Comparison of ENCODE assay signal across 30 cellular contexts in the genomic region with DNA sequence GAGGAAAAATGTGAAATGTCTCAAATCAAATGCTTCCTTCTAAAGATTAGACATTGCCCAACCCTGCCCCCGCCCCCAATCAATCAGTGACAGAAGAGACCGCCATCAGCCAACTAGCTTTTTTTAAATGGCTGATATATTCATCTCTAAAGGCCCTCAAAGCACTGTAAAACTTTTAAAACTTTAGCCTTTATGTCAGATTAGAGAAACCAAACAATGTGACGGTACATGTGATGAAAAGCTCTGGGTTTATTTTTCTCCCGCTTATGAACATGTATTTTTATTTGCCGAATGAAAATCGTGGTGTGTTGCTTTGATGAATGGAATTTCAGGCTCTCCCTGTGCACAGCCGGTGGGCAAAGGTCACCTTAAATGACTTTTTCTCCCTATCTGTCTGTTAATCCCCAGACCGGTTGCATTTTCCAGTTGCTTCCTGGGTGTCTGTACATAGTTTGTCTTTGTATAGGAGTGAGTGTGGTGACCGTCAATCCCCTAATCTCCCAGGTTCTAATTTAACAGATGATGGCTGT. TPM values are rescaled to one million over a fixed set of nuclear protein-coding genes. Genes with fewer than 3 reads are reported as not detected.
A peak's percentile ranks its signal among the peaks of the same experiment; 100 is the strongest.
DNase-seq lines count a peak whose midpoint lies in the region; ATAC-seq, FAIRE-seq and TF ChIP-seq lines count a peak whose summit lies in the region.
"Had no signal": no experiment of that assay in that cellular context is flagged by ENCODE, and none has a peak within 500 bp of the region (broad histone marks: within the 10 kb centered on the region; RNA-seq: fewer than 3 reads in every experiment).

No MANE protein-coding gene starts in this region.

- H3K9ac ChIP-seq in GM12878 (ENCODE audit: control insufficient read depth, insufficient read depth, low read length), result no peak overlapping the region

- H3K36me3 ChIP-seq in GM12878 (ENCODE audit: control insufficient read depth in 2 of 2, insufficient read depth in 2 of 2, low read length in 1 of 2) (peaks cover 29 to 46% of the 10 kb centered on the region in 2 experiments), pancreas (peaks cover 0 to 11% (median 0%) of the 10 kb centered on the region in 3 donors)
- H3K36me3 ChIP-seq: SJCRH30 had no signal

- WGBS in GM12878 (ENCODE audit: insufficient coverage, insufficient replicate concordance, low lambda C conversion rate, missing lambda C conversion rate), result 91% methylated on average over 9 of the region's 9 CpGs
- WGBS in pancreas, 2 donors, result 56 to 57% methylated on average over 9 of the region's 9 CpGs

- in situ Hi-C loops in GM12878 (cut with MboI), result no loop called here

- TF ChIP-seq CTCF in Calu3 (IDR thresholded peaks at IDR 0.05; ENCODE audit: unreplicated experiment) (no peak), GM12878 (IDR thresholded peaks at IDR 0.05 in 2 of 3, conservative IDR thresholded peaks at IDR 0.05 in 1 of 3; ENCODE audit: control insufficient read depth in 2 of 3, extremely low read depth in 1 of 3, insufficient read depth in 1 of 3, low read depth in 3 of 3, low read length in 3 of 3) (no peak), pancreas (IDR thresholded peaks at IDR 0.05) (no peak)

- POLR2A ChIA-PET in GM12878 (lab: Charles Lee), result interaction anchor here (0.6 to 1.2 kb wide), 4 partner anchors 12 to 155 kb away, joined by 3 to 7 read pairs (median 4); no protein-coding TSS in a partner anchor
- POLR2A ChIA-PET in activated CD8-positive, alpha-beta T cell treated with anti-CD3 and anti-CD28 coated beads, Interleukin-2, amount 10 ng/mL, durations not matched to agents 7 days and 5 days (lab: Charles Lee), result no interaction called here

- no peak for ATAC-seq in GM12878
- ATAC-seq in left lobe of liver, result peak; percentile 86
- ATAC-seq in pancreas, result peak in 3 of 4 donors; percentile 44 to 55 (median 50)
- no peak for ATAC-seq in activated CD8-positive, alpha-beta T cell treated with anti-CD3 and anti-CD28 coated beads, Interleukin-2, amount 10 ng/mL, durations not matched to agents 7 days and 5 days
- no peak for ATAC-seq in GM19463 (IDR thresholded peaks at IDR 0.05; ENCODE audit: unreplicated experiment)
- ATAC-seq: A549 had no signal

- RAD21 ChIA-PET in GM12878 (lab: Charles Lee; ENCODE audit: unreplicated experiment), result interaction anchor here (0.6 kb wide), 2 partner anchors 33 to 478 kb away, joined by 3 read pairs; no protein-coding TSS in a partner anchor

- peaks cover 14% of the 10 kb centered on the region; the same call in 2 of the 3 replicates for H3K9me3 ChIP-seq in GM12878 (replicated peaks; ENCODE audit: control insufficient read depth, insufficient read depth, low read length)
- H3K9me3 ChIP-seq in pancreas, result no peaks in the 10 kb centered on the region
- H3K9me3 ChIP-seq: A549, SJCRH30 had no signal

- no TSS peak for BruUV-seq in Calu3 (replicated peaks; lab: Mats Ljungman, UMichigan)
- BruUV-seq in GM12878 (replicated peaks; lab: Mats Ljungman, UMichigan), result no TSS peak

- no peak for TF ChIP-seq RAD21 in GM12878 (IDR thresholded peaks at IDR 0.05; ENCODE audit: insufficient read depth, low read depth, low read length)

- SMC1A ChIA-PET in GM12878 (lab: Charles Lee; ENCODE audit: uncharacterized antibody, unreplicated experiment), result interaction anchor here (0.6 to 1.3 kb wide), 6 partner anchors 11 to 168 kb away, joined by 3 read pairs; no protein-coding TSS in a partner anchor

- DNase-seq in Calu3, result peak; percentile 26
- DNase-seq in GM12878 (ENCODE audit: low read depth, low spot score), result no peak
- DNase-seq in left lobe of liver (ENCODE audit: low spot score), result peak; percentile 58
- DNase-seq in pancreas, result peak in 2 of 6 donors; percentile 24 to 25
- no peak for DNase-seq in activated CD8-positive, alpha-beta T cell treated with anti-CD3 and anti-CD28 coated beads, Interleukin-2, amount 10 ng/mL, durations not matched to agents 7 days and 5 days
- no peak for DNase-seq in activated CD4-positive, alpha-beta T cell treated with anti-CD3 and anti-CD28 coated beads for 4 hours
- no peak for DNase-seq in cerebellar nuclear complex (lab: John Stamatoyannopoulos, UW)
- DNase-seq: activated CD4-positive, alpha-beta T cell treated with anti-CD3 and anti-CD28 coated beads, Interleukin-2, amount 10 ng/mL, durations not matched to agents 24 days and 14 days; activated naive CD4-positive, alpha-beta T cell treated with anti-CD3 and anti-CD28 coated beads, Interleukin-2, amount 50 U/mL, for 16 hours; anterior cingulate cortex; central memory CD4-positive, alpha-beta T cell; COR-L47; DND-41; foreskin fibroblast; H7; immature natural killer cell; Kasumi-1; MV-4-11; NCI-H2171; NCI-H510A treated with DMSO at 0.1 percent for 48 hours; NK-92 treated with Interleukin-12 subunit alpha and Interleukin-12 subunit beta, amount 100 ng/mL, for 24 hours; SJCRH30; stimulated activated CD4-positive, alpha-beta T cell treated with anti-CD3 and anti-CD28 coated beads, Interleukin-1b, Interleukin-23, amount 100 ng/mL, for 48 hours had no signal

- peaks cover 20% of the 10 kb centered on the region for H3K4me1 ChIP-seq in GM12878 (ENCODE audit: control insufficient read depth, insufficient read depth, low read length)
- no peaks in the 10 kb centered on the region for H3K4me1 ChIP-seq in pancreas
- H3K4me1 ChIP-seq: A549, SJCRH30, vagina had no signal

- no peak for TF ChIP-seq POLR2A in GM12878 (IDR thresholded peaks at IDR 0.05; ENCODE audit: low read depth, low read length)

- no peaks in the 10 kb centered on the region; the same call in 1 of the 2 replicates for H4K20me1 ChIP-seq in GM12878 (ENCODE audit: control insufficient read depth, insufficient read depth)

- CTCF ChIA-PET in Calu3 (lab: Charles Lee) (interaction anchor here (0.6 to 1.0 kb wide), 4 partner anchors 95 to 358 kb away, joined by 3 to 4 read pairs (median 4); no protein-coding TSS in a partner anchor), GM12878 (lab: Yijun Ruan, JAX) (interaction anchor here (0.6 to 1.1 kb wide), 4 partner anchors 12 to 53 kb away, joined by 3 read pairs; no protein-coding TSS in a partner anchor)
- CTCF ChIA-PET in activated CD8-positive, alpha-beta T cell treated with anti-CD3 and anti-CD28 coated beads, Interleukin-2, amount 10 ng/mL, durations not matched to agents 7 days and 5 days (lab: Charles Lee), result no interaction called here

- H2AFZ ChIP-seq in GM12878 (ENCODE audit: control insufficient read depth, low read depth, low read length), result no peak overlapping the region

- no peaks in the 10 kb centered on the region for H3K27me3 Mint-ChIP-seq in Calu3 (ENCODE audit: unreplicated experiment)
- H3K27me3 Mint-ChIP-seq in activated CD8-positive, alpha-beta T cell treated with anti-CD3 and anti-CD28 coated beads, Interleukin-2, amount 10 ng/mL, durations not matched to agents 7 days and 5 days (ENCODE audit: low read depth), result no peaks in the 10 kb centered on the region
- H3K27me3 Mint-ChIP-seq: activated CD4-positive, alpha-beta T cell treated with anti-CD3 and anti-CD28 coated beads, Interleukin-2, amount 10 ng/mL, durations not matched to agents 24 days and 14 days had no signal

- H3K79me2 ChIP-seq in GM12878 (ENCODE audit: control insufficient read depth, insufficient read depth, low read length), result no peaks in the 10 kb centered on the region

- no peaks in the 10 kb centered on the region for H3K4me1 Mint-ChIP-seq in Calu3 (ENCODE audit: low read depth, unreplicated experiment)
- no peaks in the 10 kb centered on the region for H3K4me1 Mint-ChIP-seq in activated CD8-positive, alpha-beta T cell treated with anti-CD3 and anti-CD28 coated beads, Interleukin-2, amount 10 ng/mL, durations not matched to agents 7 days and 5 days (ENCODE audit: low read depth)
- H3K4me1 Mint-ChIP-seq: activated CD4-positive, alpha-beta T cell treated with anti-CD3 and anti-CD28 coated beads, Interleukin-2, amount 10 ng/mL, durations not matched to agents 24 days and 14 days; immature natural killer cell had no signal

- peaks cover 10% of the 10 kb centered on the region for H3K36me3 Mint-ChIP-seq in Calu3 (ENCODE audit: insufficient read depth, unreplicated experiment)
- H3K36me3 Mint-ChIP-seq in activated CD8-positive, alpha-beta T cell treated with anti-CD3 and anti-CD28 coated beads, Interleukin-2, amount 10 ng/mL, durations not matched to agents 7 days and 5 days (ENCODE audit: low read depth), result peaks cover 65% of the 10 kb centered on the region

- H3K4me2 ChIP-seq in GM12878 (ENCODE audit: control insufficient read depth, insufficient read depth), result no peak overlapping the region
- H3K4me2 ChIP-seq: A549 had no signal

- no peak overlapping the region for H3K27ac Mint-ChIP-seq in Calu3 (ENCODE audit: unreplicated experiment)
- no peak overlapping the region for H3K27ac Mint-ChIP-seq in activated CD8-positive, alpha-beta T cell treated with anti-CD3 and anti-CD28 coated beads, Interleukin-2, amount 10 ng/mL, durations not matched to agents 7 days and 5 days
- H3K27ac Mint-ChIP-seq: activated CD4-positive, alpha-beta T cell treated with anti-CD3 and anti-CD28 coated beads, Interleukin-2, amount 10 ng/mL, durations not matched to agents 24 days and 14 days; activated T-helper 1 cell treated with anti-CD3 and anti-CD28 coated beads, Interleukin-12 subunit alpha, Interleukin-12 subunit beta, Interleukin-2, Interleukin-4 antibody, amounts not matched to agents 30 ng/mL and 10 ng/mL and 1 ng/mL, durations not matched to agents 14 hours and 24 hours and 36 hours; immature natural killer cell had no signal

- H3K27me3 ChIP-seq in GM12878 (replicated peaks in 1 of 2; ENCODE audit: control insufficient read depth in 2 of 2, insufficient read depth in 2 of 2, low read length in 1 of 2) (no peaks in the 10 kb centered on the region), pancreas (no peaks in the 10 kb centered on the region)
- H3K27me3 ChIP-seq: Peyer's patch, SJCRH30, vagina had no signal

- H3K4me3 ChIP-seq in GM12878, result no peak overlapping the region
- H3K4me3 ChIP-seq in pancreas, result no peak overlapping the region
- H3K4me3 ChIP-seq: A549, Peyer's patch, SJCRH30, skin epidermis, vagina had no signal

- H3K27ac ChIP-seq in GM12878 (ENCODE audit: control insufficient read depth, insufficient read depth), result no peak overlapping the region
- H3K27ac ChIP-seq in pancreas, result peak overlapping the region in 1 of 4 donors; percentile 17
- H3K27ac ChIP-seq: A549, epithelial cell of prostate, SJCRH30, vagina had no signal

- TF ChIP-seq EP300 in GM12878 (IDR thresholded peaks at IDR 0.05; ENCODE audit: borderline replicate concordance in 1 of 2, control insufficient read depth in 1 of 2, low read depth in 2 of 2, low read length in 2 of 2), result no peak

- intact Hi-C loops in Calu3 (cut with micrococcal nuclease; ENCODE audit: unreplicated experiment) (no loop called here), GM12878 (cut with micrococcal nuclease; ENCODE audit: unreplicated experiment) (no loop called here), pancreas (cut with DNase I) (no loop called here)

- H3K4me3 Mint-ChIP-seq in Calu3 (ENCODE audit: low read depth, unreplicated experiment), result no peak overlapping the region
- H3K4me3 Mint-ChIP-seq in activated CD8-positive, alpha-beta T cell treated with anti-CD3 and anti-CD28 coated beads, Interleukin-2, amount 10 ng/mL, durations not matched to agents 7 days and 5 days, result no peak overlapping the region
- H3K4me3 Mint-ChIP-seq: activated CD4-positive, alpha-beta T cell treated with anti-CD3 and anti-CD28 coated beads, Interleukin-2, amount 10 ng/mL, durations not matched to agents 24 days and 14 days; activated T-helper 1 cell treated with anti-CD3 and anti-CD28 coated beads, Interleukin-12 subunit alpha, Interleukin-12 subunit beta, Interleukin-2, Interleukin-4 antibody, amounts not matched to agents 30 ng/mL and 10 ng/mL and 1 ng/mL, durations not matched to agents 14 hours and 24 hours and 36 hours; immature natural killer cell had no signal

- FAIRE-seq in GM12878 (lab: Jason Lieb, UNC) (no peak), pancreas (lab: Jason Lieb, UNC) (no peak)
- FAIRE-seq: A549 had no signal

- no peaks in the 10 kb centered on the region for H3K9me3 Mint-ChIP-seq in Calu3 (ENCODE audit: low read depth, unreplicated experiment)
- peaks cover 31% of the 10 kb centered on the region for H3K9me3 Mint-ChIP-seq in activated CD8-positive, alpha-beta T cell treated with anti-CD3 and anti-CD28 coated beads, Interleukin-2, amount 10 ng/mL, durations not matched to agents 7 days and 5 days (ENCODE audit: insufficient read depth)

RNA-seq across cellular contexts. Expression of a gene that starts 38.5 kb away (rescaled TPM):
- 12.6 and 13.2 TPM in 2 replicates for total RNA-seq in Calu3 (2022)
- total RNA-seq in GM12878 (2013; cell fraction: nucleolus; rRNA removed), result 62.0 and 68.8 TPM in 2 replicates
- total RNA-seq in GM12878 (2014; rRNA removed), result 20.8 and 24.6 TPM in 2 replicates
- 19.8 and 21.9 TPM in 2 replicates for total RNA-seq in GM12878 (2014; rRNA removed; fragmentation: Illumina TruSeq; extraction: Trizol)
- total RNA-seq in GM12878 (2021), result 21.0 and 23.1 TPM in 2 replicates
- 24.3 TPM for polyA plus RNA-seq in GM12878 (2011; ENCODE audit: low read depth)
- polyA plus RNA-seq in GM12878 (2011; rRNA removed), result 51.7 and 63.8 TPM in 2 replicates
- polyA plus RNA-seq in GM12878 (2011; cell fraction: cytosol; rRNA removed), result 28.9 and 39.1 TPM in 2 replicates
- polyA plus RNA-seq in GM12878 (2011; cell fraction: nucleus; rRNA removed), result 34.2 and 40.4 TPM in 2 replicates
- 21.2 and 26.7 TPM in 2 replicates for polyA plus RNA-seq in GM12878 (2012)
- polyA plus RNA-seq in GM12878 (2014; fragmentation: Illumina TruSeq; extraction: Trizol), result 23.7 and 26.0 TPM in 2 replicates
- 10 to 100 TPM; 36.5 to 39.3 TPM for polyA plus RNA-seq in GM12878 (2014; fragmentation: Nextera tagmentation; extraction: Ambion mirVana)
- polyA plus RNA-seq in GM12878 (2014; rRNA removed), result 20.1 and 20.9 TPM in 2 replicates
- polyA plus RNA-seq in GM12878 (2016; fragmentation: Nextera tagmentation; extraction: Ambion mirVana), result 10 to 100 TPM; 57.7 to 65.9 TPM
- 35.0 and 64.7 TPM in 2 replicates for polyA minus RNA-seq in GM12878 (2011; rRNA and poly(A)+ RNA removed)
- 12.4 and 14.1 TPM in 2 replicates for polyA minus RNA-seq in GM12878 (2011; cell fraction: cytosol; rRNA and poly(A)+ RNA removed)
- polyA minus RNA-seq in GM12878 (2011; cell fraction: nucleus; rRNA and poly(A)+ RNA removed), result 38.0 and 56.2 TPM in 2 replicates
- total RNA-seq in left lobe of liver, result 10.4 TPM
- 1 to 10 TPM; 3.3 to 8.4 (median 6.5) TPM for total RNA-seq in pancreas
- 1 to 10 TPM; 6.4 to 7.8 TPM for polyA plus RNA-seq in pancreas
- total RNA-seq in activated CD8-positive, alpha-beta T cell treated with anti-CD3 and anti-CD28 coated beads, Interleukin-2, amount 10 ng/mL, durations not matched to agents 7 days and 5 days, result 10 to 100 TPM; 25.2 to 30.3 TPM

Comparison
In these comparisons a context has a peak if more than half of its experiments do, and no peak if none do; other contexts are left out.
1. DNase-seq: peak in Calu3 (single experiment) and left lobe of liver (single experiment); none in GM12878 (single experiment), activated CD8-positive, alpha-beta T cell treated with anti-CD3 and anti-CD28 coated beads, Interleukin-2, amount 10 ng/mL, durations not matched to agents 7 days and 5 days (single experiment), activated CD4-positive, alpha-beta T cell treated with anti-CD3 and anti-CD28 coated beads for 4 hours (0 of 2) and cerebellar nuclear complex (0 of 2).
2. ATAC-seq: peak in left lobe of liver (single experiment) and pancreas (3 of 4); none in GM12878 (single experiment), activated CD8-positive, alpha-beta T cell treated with anti-CD3 and anti-CD28 coated beads, Interleukin-2, amount 10 ng/mL, durations not matched to agents 7 days and 5 days (single experiment) and GM19463 (single experiment).